Comparison of ENCODE assay signal across 23 cellular contexts in the genomic region with DNA sequence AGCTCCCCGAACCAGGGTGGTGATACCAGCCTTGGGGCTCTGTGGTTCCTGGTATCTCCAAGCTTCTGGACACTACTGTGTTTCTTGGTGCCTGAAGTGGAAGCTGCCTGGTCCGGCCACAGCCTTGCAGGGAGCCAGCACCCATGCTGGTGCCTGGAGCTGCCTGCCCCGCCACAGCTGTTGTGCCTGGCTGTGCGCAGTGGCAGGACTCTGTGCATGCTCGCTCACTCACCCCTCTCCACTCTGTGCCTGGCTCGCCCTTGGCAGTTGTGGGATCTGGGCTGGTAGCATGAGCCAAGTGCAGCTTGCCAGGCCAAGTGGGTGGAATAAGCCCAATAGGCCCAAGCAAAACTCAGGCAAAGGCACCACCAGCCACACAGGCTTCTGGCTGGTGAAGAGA.
"Had no signal": no experiment of that assay in that cellular context is flagged by ENCODE, and none has a peak within 500 bp of the region (broad histone marks: within the 10 kb centered on the region; RNA-seq: fewer than 3 reads in every experiment).

No MANE protein-coding gene starts in this region.

- H3K4me1 Mint-ChIP-seq: activated CD4-positive, alpha-beta T cell treated with anti-CD3 and anti-CD28 coated beads, Interleukin-2, amount 10 ng/mL, durations not matched to agents 24 days and 14 days; brain had no signal

- H3K36me3 Mint-ChIP-seq: activated naive CD4-positive, alpha-beta T cell treated with anti-CD3 and anti-CD28 coated beads, Interleukin-2, amount 50 U/mL, for 72 hours; brain had no signal

- H3K4me2 ChIP-seq: KMS-11, PC-9 had no signal

- H3K27ac ChIP-seq: adrenal gland, KMS-11, PC-9, RWPE1 had no signal

- H3K4me3 Mint-ChIP-seq: activated CD4-positive, alpha-beta T cell treated with anti-CD3 and anti-CD28 coated beads, Interleukin-2, amount 10 ng/mL, durations not matched to agents 24 days and 14 days; activated CD8-positive, alpha-beta T cell treated with anti-CD3 and anti-CD28 coated beads for 36 hours; activated naive CD4-positive, alpha-beta T cell treated with anti-CD3 and anti-CD28 coated beads for 36 hours; activated T-cell treated with anti-CD3 and anti-CD28 coated beads, Interleukin-2, amount 50 U/mL, for 72 hours; brain had no signal

- H2AFZ ChIP-seq: PC-9 had no signal

- H3K27me3 Mint-ChIP-seq: activated CD4-positive, alpha-beta T cell treated with anti-CD3 and anti-CD28 coated beads, Interleukin-2, amount 10 ng/mL, durations not matched to agents 24 days and 14 days; activated CD8-positive, alpha-beta T cell treated with anti-CD3 and anti-CD28 coated beads for 36 hours; brain had no signal

- H3K4me3 ChIP-seq: adrenal gland, PC-9 had no signal

- H3K9ac ChIP-seq: KMS-11 had no signal

- ATAC-seq: activated CD8-positive, alpha-beta T cell treated with anti-CD3 and anti-CD28 coated beads for 36 hours; activated naive CD4-positive, alpha-beta T cell treated with anti-CD3 and anti-CD28 coated beads, Interleukin-2, amount 50 U/mL, for 72 hours; activated T-cell treated with anti-CD3 and anti-CD28 coated beads, Interleukin-2, amount 50 U/mL, for 72 hours; Right ventricle myocardium inferior had no signal

- H3K27ac Mint-ChIP-seq: activated CD4-positive, alpha-beta T cell treated with anti-CD3 and anti-CD28 coated beads, Interleukin-2, amount 10 ng/mL, durations not matched to agents 24 days and 14 days; activated CD8-positive, alpha-beta T cell treated with anti-CD3 and anti-CD28 coated beads for 36 hours; activated naive CD4-positive, alpha-beta T cell treated with anti-CD3 and anti-CD28 coated beads for 36 hours; activated naive CD4-positive, alpha-beta T cell treated with anti-CD3 and anti-CD28 coated beads, Interleukin-2, amount 50 U/mL, for 72 hours; activated T-cell treated with anti-CD3 and anti-CD28 coated beads, Interleukin-2, amount 50 U/mL, for 72 hours; brain had no signal

- H3K9me3 Mint-ChIP-seq: activated CD4-positive, alpha-beta T cell treated with anti-CD3 and anti-CD28 coated beads, Interleukin-2, amount 10 ng/mL, durations not matched to agents 24 days and 14 days; activated CD8-positive, alpha-beta T cell treated with anti-CD3 and anti-CD28 coated beads for 36 hours had no signal

- H3K36me3 ChIP-seq: adrenal gland had no signal

- H3K9me3 ChIP-seq: adrenal gland had no signal

- H3K4me1 ChIP-seq: adrenal gland had no signal

- DNase-seq: activated CD4-positive, alpha-beta T cell treated with anti-CD3 and anti-CD28 coated beads, Interleukin-2, amount 10 ng/mL, durations not matched to agents 24 days and 14 days; activated CD4-positive, alpha-beta T cell treated with anti-CD3 and anti-CD28 coated beads, Interleukin-2, amount 50 U/mL, for 4 hours; activated CD8-positive, alpha-beta T cell treated with anti-CD3 and anti-CD28 coated beads for 36 hours; activated gamma-delta T cell treated with Interleukin-2 at 50 U/mL for 16 hours; activated naive CD4-positive, alpha-beta T cell treated with anti-CD3 and anti-CD28 coated beads for 36 hours; activated T-cell treated with anti-CD3 and anti-CD28 coated beads, Interleukin-2, amount 50 U/mL, for 1 hour; activated T-cell treated with anti-CD3 and anti-CD28 coated beads, Interleukin-2, amount 50 U/mL, for 72 hours; adrenal gland; NCI-H1092 treated with DMSO at 0.1 percent for 48 hours; NCI-H1417; NCI-H146; NCI-H187 treated with DMSO at 0.1 percent for 48 hours; NCI-H2081; NCI-H2171 treated with DMSO at 0.1 percent for 48 hours; NCI-H2227 treated with DMSO at 0.1 percent for 48 hours; NCI-H524 treated with DMSO at 0.1 percent for 48 hours; PC-9; T1000 had no signal

- H3K27me3 ChIP-seq: adrenal gland had no signal
